17 cellular contexts compared by ENCODE assay signal in the genomic region with DNA sequence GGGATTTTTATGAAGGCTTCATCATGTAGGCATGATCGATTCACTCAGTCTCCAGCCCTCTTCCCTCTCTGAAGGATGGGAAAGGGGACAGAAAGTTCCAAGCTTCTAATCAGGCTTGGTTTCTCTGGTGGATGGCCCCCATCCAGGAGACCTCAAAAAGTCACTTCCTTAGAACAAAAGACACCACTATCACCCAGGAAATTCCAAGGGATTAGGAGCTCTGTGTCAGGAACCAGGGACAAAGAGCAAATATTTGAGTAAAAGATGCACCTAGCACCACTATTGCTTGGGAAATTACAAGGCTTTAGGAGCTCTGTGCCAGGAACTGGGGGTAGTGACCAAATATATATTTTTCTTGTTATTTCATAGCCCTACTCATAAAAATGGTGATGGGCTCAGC.
"Had no signal": no experiment of that assay in that cellular context is flagged by ENCODE, and none has a peak within 500 bp of the region (broad histone marks: within the 10 kb centered on the region; RNA-seq: fewer than 3 reads in every experiment).

No MANE protein-coding gene starts in this region.

- H3K27me3 ChIP-seq: left lung, right atrium auricular region, vagina had no signal

- H3K4me3 Mint-ChIP-seq: effector memory CD8-positive, alpha-beta T cell; naive thymus-derived CD4-positive, alpha-beta T cell; nephron; stimulated activated memory B cell treated with anti-CD40 and anti-IgM and Interleukin-4, amounts not matched to agents 10 μg/mL and 1 μg/mL and 100 μg/mL, for 72 hours had no signal

- H3K36me3 ChIP-seq: left lung, prostate gland, right atrium auricular region, vagina had no signal

- H3K9me3 ChIP-seq: left lung, prostate gland, right atrium auricular region, vagina had no signal

- H3K27ac ChIP-seq: left lung, prostate gland, right atrium auricular region, vagina had no signal

- DNase-seq: cortex of kidney; effector memory CD8-positive, alpha-beta T cell; head of caudate nucleus; left cardiac atrium; left lung; mesenchymal stem cell; midbrain; naive thymus-derived CD4-positive, alpha-beta T cell; nucleus accumbens; stimulated activated CD4-positive, alpha-beta T cell treated with anti-CD3 and anti-CD28 coated beads, Interleukin-4, amount 100 ng/mL, for 4 hours; stimulated activated naive CD8-positive, alpha-beta T cell treated with anti-CD3 and anti-CD28 coated beads, Interleukin-15, Interleukin-2, amounts not matched to agents 100 U/mL and 50 U/mL, for 24 hours had no signal

- H3K4me3 ChIP-seq: left lung, prostate gland, right atrium auricular region, smooth muscle cell, vagina had no signal

- ATAC-seq: effector memory CD8-positive, alpha-beta T cell; left cardiac atrium; left lung; naive thymus-derived CD4-positive, alpha-beta T cell; stimulated activated memory B cell treated with anti-CD40 and anti-IgM and Interleukin-4, amounts not matched to agents 10 μg/mL and 1 μg/mL and 100 μg/mL, for 72 hours; stimulated activated naive CD8-positive, alpha-beta T cell treated with anti-CD3 and anti-CD28 coated beads, Interleukin-15, Interleukin-2, amounts not matched to agents 100 U/mL and 50 U/mL, for 24 hours had no signal

- H3K27ac Mint-ChIP-seq: effector memory CD8-positive, alpha-beta T cell; naive thymus-derived CD4-positive, alpha-beta T cell; nephron had no signal

- H3K4me1 Mint-ChIP-seq: naive thymus-derived CD4-positive, alpha-beta T cell had no signal

- H3K36me3 Mint-ChIP-seq: stimulated activated memory B cell treated with anti-CD40 and anti-IgM and Interleukin-4, amounts not matched to agents 10 μg/mL and 1 μg/mL and 100 μg/mL, for 72 hours had no signal

- H3K9me3 Mint-ChIP-seq: nephron; stimulated activated memory B cell treated with anti-CD40 and anti-IgM and Interleukin-4, amounts not matched to agents 10 μg/mL and 1 μg/mL and 100 μg/mL, for 72 hours had no signal

- H3K4me1 ChIP-seq: left lung, prostate gland, right atrium auricular region, vagina had no signal
